Comparison of ENCODE assay signal across 19 cellular contexts in genomic region chr18:42459873-42460272, GRCh38.
"Had no signal": no experiment of that assay in that cellular context is flagged by ENCODE, and none has a peak within 500 bp of the region (broad histone marks: within the 10 kb centered on the region; RNA-seq: fewer than 3 reads in every experiment).

No MANE protein-coding gene starts in this region.

- H3K36me3 ChIP-seq: esophagus squamous epithelium, gastroesophageal sphincter, ovary, right atrium auricular region, sigmoid colon had no signal

- FAIRE-seq: kidney had no signal

- H3K9me3 Mint-ChIP-seq: dendritic cell treated with granulocyte-macrophage colony-stimulating factor and Interleukin-4, amounts not matched to agents 40 ng/mL and 50 ng/mL, for 4 days; naive thymus-derived CD8-positive, alpha-beta T cell; neural crest cell had no signal

- ATAC-seq: effector memory CD8-positive, alpha-beta T cell; gastroesophageal sphincter; mucosa of descending colon; naive thymus-derived CD8-positive, alpha-beta T cell had no signal

- H3K36me3 Mint-ChIP-seq: immature natural killer cell; naive thymus-derived CD8-positive, alpha-beta T cell had no signal

- H3K27ac Mint-ChIP-seq: dendritic cell treated with granulocyte-macrophage colony-stimulating factor and Interleukin-4, amounts not matched to agents 40 ng/mL and 50 ng/mL, for 4 days; effector memory CD8-positive, alpha-beta T cell; immature natural killer cell; naive thymus-derived CD8-positive, alpha-beta T cell had no signal

- DNase-seq: effector memory CD8-positive, alpha-beta T cell; esophagus squamous epithelium; foreskin fibroblast; glutamatergic neuron; immature natural killer cell; kidney; mucosa of descending colon; naive thymus-derived CD8-positive, alpha-beta T cell; ovary; sigmoid colon; stimulated activated CD4-positive, alpha-beta T cell treated with anti-CD3 and anti-CD28 coated beads, Interleukin-2, amount 100 ng/mL, for 24 hours; stimulated activated CD4-positive, alpha-beta T cell treated with anti-CD3 and anti-CD28 coated beads, Interleukin-4, amount 100 ng/mL, for 4 hours; stimulated activated naive CD4-positive, alpha-beta T cell; trophoblast cell had no signal

- H3K9me3 ChIP-seq: esophagus squamous epithelium, gastroesophageal sphincter, mucosa of descending colon, ovary, right atrium auricular region, sigmoid colon had no signal

- H3K27ac ChIP-seq: esophagus squamous epithelium, gastroesophageal sphincter, ovary, right atrium auricular region, sigmoid colon, skin epidermis had no signal

- H3K4me3 Mint-ChIP-seq: dendritic cell treated with granulocyte-macrophage colony-stimulating factor and Interleukin-4, amounts not matched to agents 40 ng/mL and 50 ng/mL, for 4 days; effector memory CD8-positive, alpha-beta T cell; immature natural killer cell; naive thymus-derived CD8-positive, alpha-beta T cell; neural crest cell had no signal

- H3K4me3 ChIP-seq: esophagus squamous epithelium, gastroesophageal sphincter, mucosa of descending colon, ovary, right atrium auricular region, sigmoid colon, skin epidermis had no signal

- H3K4me1 ChIP-seq: esophagus squamous epithelium, gastroesophageal sphincter, right atrium auricular region, sigmoid colon had no signal

- H3K27me3 Mint-ChIP-seq: dendritic cell treated with granulocyte-macrophage colony-stimulating factor and Interleukin-4, amounts not matched to agents 40 ng/mL and 50 ng/mL, for 4 days; effector memory CD8-positive, alpha-beta T cell; naive thymus-derived CD8-positive, alpha-beta T cell had no signal

- H3K27me3 ChIP-seq: esophagus squamous epithelium, gastroesophageal sphincter, ovary, right atrium auricular region, sigmoid colon had no signal

- H3K4me1 Mint-ChIP-seq: immature natural killer cell; naive thymus-derived CD8-positive, alpha-beta T cell; neural crest cell had no signal
